In the genomic region with DNA sequence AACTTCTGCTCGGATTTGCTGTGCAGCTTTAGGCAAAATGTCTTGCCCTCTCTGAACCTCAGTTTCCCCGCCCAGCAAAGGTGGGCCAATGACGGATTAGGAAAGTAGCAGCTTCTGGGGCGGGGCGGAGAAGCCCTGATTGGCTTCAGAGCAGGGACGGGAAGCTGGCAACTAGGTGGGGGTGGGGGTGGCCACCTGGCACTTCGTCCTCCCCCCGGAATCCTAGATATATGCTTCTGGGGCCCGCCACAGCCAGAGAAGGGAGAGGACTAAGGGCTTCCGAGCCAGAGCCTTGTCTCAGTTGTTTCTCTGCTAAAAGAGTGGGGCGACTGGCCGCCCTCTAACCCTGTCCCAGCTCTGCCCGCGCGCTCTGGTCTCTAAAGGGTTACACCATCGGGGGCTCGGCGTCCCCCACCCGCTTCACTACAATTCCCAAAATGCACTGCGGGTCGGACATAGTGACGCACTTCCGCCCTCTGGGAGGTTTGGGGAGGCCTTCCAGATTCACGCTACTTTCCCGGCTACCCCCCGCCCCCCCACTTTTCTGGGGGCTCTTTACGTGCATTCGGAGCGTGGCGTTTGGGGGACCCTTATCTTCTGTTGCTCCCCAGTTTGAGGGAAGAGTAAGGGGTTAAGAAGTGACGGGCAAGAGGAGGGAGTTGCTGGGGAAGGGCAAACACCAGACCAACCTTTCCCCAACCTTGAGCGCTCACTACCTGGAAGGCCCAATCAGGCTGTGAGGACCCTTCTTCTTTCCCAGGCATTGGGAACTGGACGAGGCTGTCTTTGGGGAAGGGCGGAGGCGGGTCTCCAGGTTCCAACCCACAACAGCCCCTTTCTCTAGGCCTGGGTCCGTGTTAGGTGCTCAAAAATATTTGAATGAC, we compare ENCODE assay signal across 1 cellular context.
A peak's percentile ranks its signal among the peaks of the same experiment; 100 is the strongest.
TF ChIP-seq lines count a peak whose summit lies in the region.

No MANE protein-coding gene starts in this region.

TF ChIP-seq in GM12878, 131 proteins besides CTCF, POLR2A, EP300 and RAD21 (continued from another document and continues in another):
- TF ChIP-seq, protein P1, sequence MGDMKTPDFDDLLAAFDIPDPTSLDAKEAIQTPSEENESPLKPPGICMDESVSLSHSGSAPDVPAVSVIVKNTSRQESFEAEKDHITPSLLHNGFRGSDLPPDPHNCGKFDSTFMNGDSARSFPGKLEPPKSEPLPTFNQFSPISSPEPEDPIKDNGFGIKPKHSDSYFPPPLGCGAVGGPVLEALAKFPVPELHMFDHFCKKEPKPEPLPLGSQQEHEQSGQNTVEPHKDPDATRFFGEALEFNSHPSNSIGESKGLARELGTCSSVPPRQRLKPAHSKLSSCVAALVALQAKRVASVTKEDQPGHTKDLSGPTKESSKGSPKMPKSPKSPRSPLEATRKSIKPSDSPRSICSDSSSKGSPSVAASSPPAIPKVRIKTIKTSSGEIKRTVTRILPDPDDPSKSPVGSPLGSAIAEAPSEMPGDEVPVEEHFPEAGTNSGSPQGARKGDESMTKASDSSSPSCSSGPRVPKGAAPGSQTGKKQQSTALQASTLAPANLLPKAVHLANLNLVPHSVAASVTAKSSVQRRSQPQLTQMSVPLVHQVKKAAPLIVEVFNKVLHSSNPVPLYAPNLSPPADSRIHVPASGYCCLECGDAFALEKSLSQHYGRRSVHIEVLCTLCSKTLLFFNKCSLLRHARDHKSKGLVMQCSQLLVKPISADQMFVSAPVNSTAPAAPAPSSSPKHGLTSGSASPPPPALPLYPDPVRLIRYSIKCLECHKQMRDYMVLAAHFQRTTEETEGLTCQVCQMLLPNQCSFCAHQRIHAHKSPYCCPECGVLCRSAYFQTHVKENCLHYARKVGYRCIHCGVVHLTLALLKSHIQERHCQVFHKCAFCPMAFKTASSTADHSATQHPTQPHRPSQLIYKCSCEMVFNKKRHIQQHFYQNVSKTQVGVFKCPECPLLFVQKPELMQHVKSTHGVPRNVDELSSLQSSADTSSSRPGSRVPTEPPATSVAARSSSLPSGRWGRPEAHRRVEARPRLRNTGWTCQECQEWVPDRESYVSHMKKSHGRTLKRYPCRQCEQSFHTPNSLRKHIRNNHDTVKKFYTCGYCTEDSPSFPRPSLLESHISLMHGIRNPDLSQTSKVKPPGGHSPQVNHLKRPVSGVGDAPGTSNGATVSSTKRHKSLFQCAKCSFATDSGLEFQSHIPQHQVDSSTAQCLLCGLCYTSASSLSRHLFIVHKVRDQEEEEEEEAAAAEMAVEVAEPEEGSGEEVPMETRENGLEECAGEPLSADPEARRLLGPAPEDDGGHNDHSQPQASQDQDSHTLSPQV (IDR thresholded peaks at IDR 0.05) = no peak
- TF ChIP-seq TCF7 (IDR thresholded peaks at IDR 0.05; ENCODE audit: borderline replicate concordance) (peak; percentile 32; the same call in 1 of the 2 replicates), FOXM1 (IDR thresholded peaks at IDR 0.05; ENCODE audit: low read depth, low read length) (no peak), MTA2 (IDR thresholded peaks at IDR 0.05; ENCODE audit: low read depth) (peak; percentile 60; the same call in 1 of the 2 replicates), RB1 (IDR thresholded peaks at IDR 0.05; ENCODE audit: borderline replicate concordance) (no peak; the same call in 1 of the 2 replicates), STAT3 (IDR thresholded peaks at IDR 0.05; ENCODE audit: low read depth, low read length) (no peak), RCOR1 (conservative IDR thresholded peaks at IDR 0.05; ENCODE audit: low read depth, low read length) (0 out of 2 replicates have a peak, but pooled peaks have one; percentile 74), MXI1 (IDR thresholded peaks at IDR 0.05; ENCODE audit: low read depth, low read length) (no peak), ESRRA (IDR thresholded peaks at IDR 0.05; ENCODE audit: low read length) (no peak), GATAD2B (conservative IDR thresholded peaks at IDR 0.05; ENCODE audit: low read depth) (0 out of 2 replicates have a peak, but pooled peaks have one; percentile 26), RELA (IDR thresholded peaks at IDR 0.05; ENCODE audit: borderline replicate concordance, partially characterized antibody) (no peak), EED (IDR thresholded peaks at IDR 0.05; ENCODE audit: low read depth) (no peak), ZNF217 (IDR thresholded peaks at IDR 0.05) (no peak), FOXK2 (IDR thresholded peaks at IDR 0.05) (peak; percentile 81), BCL11A (IDR thresholded peaks at IDR 0.05; ENCODE audit: low read depth, low read length) (no peak), TCF12 (IDR thresholded peaks at IDR 0.05; ENCODE audit: low read depth, low read length) (0 out of 2 replicates have a peak, but pooled peaks have one; percentile 4), CBX3 (IDR thresholded peaks at IDR 0.05; ENCODE audit: borderline replicate concordance, low read depth) (no peak), SMC3 (IDR thresholded peaks at IDR 0.05; ENCODE audit: borderline replicate concordance, low read length) (no peak), HDAC2 (IDR thresholded peaks at IDR 0.05) (0 out of 2 replicates have a peak, but pooled peaks have one; percentile 82), SREBF1 (IDR thresholded peaks at IDR 0.05; ENCODE audit: low read length) (0 out of 2 replicates have a peak, but pooled peaks have one; percentile 6), WRNIP1 (IDR thresholded peaks at IDR 0.05; ENCODE audit: borderline replicate concordance, low read depth, low read length) (no peak), MEF2A (IDR thresholded peaks at IDR 0.05; ENCODE audit: insufficient read depth, low read depth, low read length) (no peak), SUPT20H (IDR thresholded peaks at IDR 0.05; ENCODE audit: borderline replicate concordance, control insufficient read depth, low read depth, low read length) (no peak), ZNF24 (IDR thresholded peaks at IDR 0.05) (no peak), IRF4 (IDR thresholded peaks at IDR 0.05; ENCODE audit: low read depth, low read length) (no peak), SRF (IDR thresholded peaks at IDR 0.05; ENCODE audit: low read depth in 2 of 2, low read length in 2 of 2) (0 out of 4 replicates have a peak, but pooled peaks of 1 of the 2 experiments have one; percentile 46)
- TF ChIP-seq, protein P2, sequence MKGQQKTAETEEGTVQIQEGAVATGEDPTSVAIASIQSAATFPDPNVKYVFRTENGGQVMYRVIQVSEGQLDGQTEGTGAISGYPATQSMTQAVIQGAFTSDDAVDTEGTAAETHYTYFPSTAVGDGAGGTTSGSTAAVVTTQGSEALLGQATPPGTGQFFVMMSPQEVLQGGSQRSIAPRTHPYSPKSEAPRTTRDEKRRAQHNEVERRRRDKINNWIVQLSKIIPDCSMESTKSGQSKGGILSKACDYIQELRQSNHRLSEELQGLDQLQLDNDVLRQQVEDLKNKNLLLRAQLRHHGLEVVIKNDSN (IDR thresholded peaks at IDR 0.05; ENCODE audit: borderline replicate concordance, extremely low read length, insufficient read depth, low read depth, low read length) = no peak
- TF ChIP-seq, protein P3, sequence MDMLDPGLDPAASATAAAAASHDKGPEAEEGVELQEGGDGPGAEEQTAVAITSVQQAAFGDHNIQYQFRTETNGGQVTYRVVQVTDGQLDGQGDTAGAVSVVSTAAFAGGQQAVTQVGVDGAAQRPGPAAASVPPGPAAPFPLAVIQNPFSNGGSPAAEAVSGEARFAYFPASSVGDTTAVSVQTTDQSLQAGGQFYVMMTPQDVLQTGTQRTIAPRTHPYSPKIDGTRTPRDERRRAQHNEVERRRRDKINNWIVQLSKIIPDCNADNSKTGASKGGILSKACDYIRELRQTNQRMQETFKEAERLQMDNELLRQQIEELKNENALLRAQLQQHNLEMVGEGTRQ (IDR thresholded peaks at IDR 0.05; ENCODE audit: borderline replicate concordance, low read depth, low read length) = no peak
- TF ChIP-seq, protein P4, sequence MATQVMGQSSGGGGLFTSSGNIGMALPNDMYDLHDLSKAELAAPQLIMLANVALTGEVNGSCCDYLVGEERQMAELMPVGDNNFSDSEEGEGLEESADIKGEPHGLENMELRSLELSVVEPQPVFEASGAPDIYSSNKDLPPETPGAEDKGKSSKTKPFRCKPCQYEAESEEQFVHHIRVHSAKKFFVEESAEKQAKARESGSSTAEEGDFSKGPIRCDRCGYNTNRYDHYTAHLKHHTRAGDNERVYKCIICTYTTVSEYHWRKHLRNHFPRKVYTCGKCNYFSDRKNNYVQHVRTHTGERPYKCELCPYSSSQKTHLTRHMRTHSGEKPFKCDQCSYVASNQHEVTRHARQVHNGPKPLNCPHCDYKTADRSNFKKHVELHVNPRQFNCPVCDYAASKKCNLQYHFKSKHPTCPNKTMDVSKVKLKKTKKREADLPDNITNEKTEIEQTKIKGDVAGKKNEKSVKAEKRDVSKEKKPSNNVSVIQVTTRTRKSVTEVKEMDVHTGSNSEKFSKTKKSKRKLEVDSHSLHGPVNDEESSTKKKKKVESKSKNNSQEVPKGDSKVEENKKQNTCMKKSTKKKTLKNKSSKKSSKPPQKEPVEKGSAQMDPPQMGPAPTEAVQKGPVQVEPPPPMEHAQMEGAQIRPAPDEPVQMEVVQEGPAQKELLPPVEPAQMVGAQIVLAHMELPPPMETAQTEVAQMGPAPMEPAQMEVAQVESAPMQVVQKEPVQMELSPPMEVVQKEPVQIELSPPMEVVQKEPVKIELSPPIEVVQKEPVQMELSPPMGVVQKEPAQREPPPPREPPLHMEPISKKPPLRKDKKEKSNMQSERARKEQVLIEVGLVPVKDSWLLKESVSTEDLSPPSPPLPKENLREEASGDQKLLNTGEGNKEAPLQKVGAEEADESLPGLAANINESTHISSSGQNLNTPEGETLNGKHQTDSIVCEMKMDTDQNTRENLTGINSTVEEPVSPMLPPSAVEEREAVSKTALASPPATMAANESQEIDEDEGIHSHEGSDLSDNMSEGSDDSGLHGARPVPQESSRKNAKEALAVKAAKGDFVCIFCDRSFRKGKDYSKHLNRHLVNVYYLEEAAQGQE (IDR thresholded peaks at IDR 0.05; ENCODE audit: low read depth, low read length) = no peak
- TF ChIP-seq, protein P5, sequence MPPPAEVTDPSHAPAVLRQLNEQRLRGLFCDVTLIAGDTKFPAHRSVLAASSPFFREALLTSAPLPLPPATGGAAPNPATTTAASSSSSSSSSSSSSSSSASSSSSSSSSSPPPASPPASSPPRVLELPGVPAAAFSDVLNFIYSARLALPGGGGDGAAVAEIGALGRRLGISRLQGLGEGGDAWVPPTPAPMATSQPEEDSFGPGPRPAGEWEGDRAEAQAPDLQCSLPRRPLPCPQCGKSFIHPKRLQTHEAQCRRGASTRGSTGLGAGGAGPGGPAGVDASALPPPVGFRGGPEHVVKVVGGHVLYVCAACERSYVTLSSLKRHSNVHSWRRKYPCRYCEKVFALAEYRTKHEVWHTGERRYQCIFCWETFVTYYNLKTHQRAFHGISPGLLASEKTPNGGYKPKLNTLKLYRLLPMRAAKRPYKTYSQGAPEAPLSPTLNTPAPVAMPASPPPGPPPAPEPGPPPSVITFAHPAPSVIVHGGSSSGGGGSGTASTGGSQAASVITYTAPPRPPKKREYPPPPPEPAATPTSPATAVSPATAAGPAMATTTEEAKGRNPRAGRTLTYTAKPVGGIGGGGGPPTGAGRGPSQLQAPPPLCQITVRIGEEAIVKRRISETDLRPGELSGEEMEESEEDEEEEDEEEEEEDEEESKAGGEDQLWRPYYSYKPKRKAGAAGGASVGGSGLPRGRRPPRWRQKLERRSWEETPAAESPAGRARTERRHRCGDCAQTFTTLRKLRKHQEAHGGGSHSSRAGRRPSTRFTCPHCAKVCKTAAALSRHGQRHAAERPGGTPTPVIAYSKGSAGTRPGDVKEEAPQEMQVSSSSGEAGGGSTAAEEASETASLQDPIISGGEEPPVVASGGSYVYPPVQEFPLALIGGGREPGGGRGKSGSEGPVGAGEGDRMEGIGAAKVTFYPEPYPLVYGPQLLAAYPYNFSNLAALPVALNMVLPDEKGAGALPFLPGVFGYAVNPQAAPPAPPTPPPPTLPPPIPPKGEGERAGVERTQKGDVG (CRISPR knock-in tag; IDR thresholded peaks at IDR 0.05) = no peak
- TF ChIP-seq, protein P6, sequence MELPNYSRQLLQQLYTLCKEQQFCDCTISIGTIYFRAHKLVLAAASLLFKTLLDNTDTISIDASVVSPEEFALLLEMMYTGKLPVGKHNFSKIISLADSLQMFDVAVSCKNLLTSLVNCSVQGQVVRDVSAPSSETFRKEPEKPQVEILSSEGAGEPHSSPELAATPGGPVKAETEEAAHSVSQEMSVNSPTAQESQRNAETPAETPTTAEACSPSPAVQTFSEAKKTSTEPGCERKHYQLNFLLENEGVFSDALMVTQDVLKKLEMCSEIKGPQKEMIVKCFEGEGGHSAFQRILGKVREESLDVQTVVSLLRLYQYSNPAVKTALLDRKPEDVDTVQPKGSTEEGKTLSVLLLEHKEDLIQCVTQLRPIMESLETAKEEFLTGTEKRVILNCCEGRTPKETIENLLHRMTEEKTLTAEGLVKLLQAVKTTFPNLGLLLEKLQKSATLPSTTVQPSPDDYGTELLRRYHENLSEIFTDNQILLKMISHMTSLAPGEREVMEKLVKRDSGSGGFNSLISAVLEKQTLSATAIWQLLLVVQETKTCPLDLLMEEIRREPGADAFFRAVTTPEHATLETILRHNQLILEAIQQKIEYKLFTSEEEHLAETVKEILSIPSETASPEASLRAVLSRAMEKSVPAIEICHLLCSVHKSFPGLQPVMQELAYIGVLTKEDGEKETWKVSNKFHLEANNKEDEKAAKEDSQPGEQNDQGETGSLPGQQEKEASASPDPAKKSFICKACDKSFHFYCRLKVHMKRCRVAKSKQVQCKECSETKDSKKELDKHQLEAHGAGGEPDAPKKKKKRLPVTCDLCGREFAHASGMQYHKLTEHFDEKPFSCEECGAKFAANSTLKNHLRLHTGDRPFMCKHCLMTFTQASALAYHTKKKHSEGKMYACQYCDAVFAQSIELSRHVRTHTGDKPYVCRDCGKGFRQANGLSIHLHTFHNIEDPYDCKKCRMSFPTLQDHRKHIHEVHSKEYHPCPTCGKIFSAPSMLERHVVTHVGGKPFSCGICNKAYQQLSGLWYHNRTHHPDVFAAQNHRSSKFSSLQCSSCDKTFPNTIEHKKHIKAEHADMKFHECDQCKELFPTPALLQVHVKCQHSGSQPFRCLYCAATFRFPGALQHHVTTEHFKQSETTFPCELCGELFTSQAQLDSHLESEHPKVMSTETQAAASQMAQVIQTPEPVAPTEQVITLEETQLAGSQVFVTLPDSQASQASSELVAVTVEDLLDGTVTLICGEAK (IDR thresholded peaks at IDR 0.05; ENCODE audit: borderline replicate concordance) = peak; percentile 89
- TF ChIP-seq, protein P7, sequence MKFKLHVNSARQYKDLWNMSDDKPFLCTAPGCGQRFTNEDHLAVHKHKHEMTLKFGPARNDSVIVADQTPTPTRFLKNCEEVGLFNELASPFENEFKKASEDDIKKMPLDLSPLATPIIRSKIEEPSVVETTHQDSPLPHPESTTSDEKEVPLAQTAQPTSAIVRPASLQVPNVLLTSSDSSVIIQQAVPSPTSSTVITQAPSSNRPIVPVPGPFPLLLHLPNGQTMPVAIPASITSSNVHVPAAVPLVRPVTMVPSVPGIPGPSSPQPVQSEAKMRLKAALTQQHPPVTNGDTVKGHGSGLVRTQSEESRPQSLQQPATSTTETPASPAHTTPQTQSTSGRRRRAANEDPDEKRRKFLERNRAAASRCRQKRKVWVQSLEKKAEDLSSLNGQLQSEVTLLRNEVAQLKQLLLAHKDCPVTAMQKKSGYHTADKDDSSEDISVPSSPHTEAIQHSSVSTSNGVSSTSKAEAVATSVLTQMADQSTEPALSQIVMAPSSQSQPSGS (IDR thresholded peaks at IDR 0.05; ENCODE audit: low read length) = no peak
